8 cellular contexts compared by ENCODE assay signal in genomic region chr7:35035511-35035921, GRCh38. TPM values are rescaled to one million over a fixed set of nuclear protein-coding genes. Genes with fewer than 3 reads are reported as not detected.
DNase-seq lines count a peak whose midpoint lies in the region; ATAC-seq and TF ChIP-seq lines count a peak whose summit lies in the region.

No MANE protein-coding gene starts in this region.

- H3K4me1 ChIP-seq in fibroblast of lung (ENCODE audit: control insufficient read depth, extremely low read depth, insufficient read depth, low read length) = peaks cover 2% of the 10 kb centered on the region

- intact Hi-C loops in activated CD4-positive, alpha-beta T cell treated with anti-CD3 and anti-CD28 coated beads, Interleukin-2, amount 10 ng/mL, durations not matched to agents 24 days and 14 days (cut with micrococcal nuclease) = loop anchor here (5.0 to 10.0 kb wide), 3 partner anchors 61 to 1117 kb away; partner anchors contain the start of genes EEPD1 and SEPTIN7

- H3K27me3 ChIP-seq in fibroblast of lung (ENCODE audit: control insufficient read depth, insufficient read depth, low read length) = no peaks in the 10 kb centered on the region

- no peaks in the 10 kb centered on the region for H3K9me3 Mint-ChIP-seq in activated CD4-positive, alpha-beta T cell treated with anti-CD3 and anti-CD28 coated beads, Interleukin-2, amount 10 ng/mL, durations not matched to agents 24 days and 14 days
- no peaks in the 10 kb centered on the region for H3K9me3 Mint-ChIP-seq in progenitor cell of endocrine pancreas (ENCODE audit: low read depth)

- DNase-seq in DMS53 (lab: John Stamatoyannopoulos, UW) = peak; percentile 80
- DNase-seq in GM20000 (ENCODE audit: low spot score) = peak; percentile 63
- DNase-seq in NCI-H128 (lab: John Stamatoyannopoulos, UW; ENCODE audit: unreplicated experiment) = peak; percentile 24
- DNase-seq in activated CD4-positive, alpha-beta T cell treated with anti-CD3 and anti-CD28 coated beads, Interleukin-2, amount 10 ng/mL, durations not matched to agents 24 days and 14 days = peak; percentile 78
- peak; percentile 46 to 54 for DNase-seq in fibroblast of lung (ENCODE audit: low read depth in 2 of 2)
- DNase-seq in progenitor cell of endocrine pancreas (ENCODE audit: low spot score, unreplicated experiment) = no peak
- DNase-seq in SIG-M5 treated with dmso at 0.1 percent for 504 hours (lab: John Stamatoyannopoulos, UW; ENCODE audit: unreplicated experiment) = no peak

- H3K4me2 ChIP-seq in fibroblast of lung (ENCODE audit: extremely low read depth, insufficient read depth, low read length) = peak overlapping the region; percentile 90

- H3K9me3 ChIP-seq in fibroblast of lung (ENCODE audit: control insufficient read depth, insufficient read depth, low read depth, low read length) = no peaks in the 10 kb centered on the region

- no peak for ATAC-seq in GM21717 (IDR thresholded peaks at IDR 0.05; ENCODE audit: unreplicated experiment)

- no peak overlapping the region for H3K27ac ChIP-seq in fibroblast of lung (ENCODE audit: insufficient read depth, low read length)

- no peaks in the 10 kb centered on the region for H3K36me3 ChIP-seq in fibroblast of lung (ENCODE audit: control insufficient read depth, insufficient read depth, low read length)

- no peaks in the 10 kb centered on the region for H4K20me1 ChIP-seq in fibroblast of lung (ENCODE audit: control insufficient read depth, extremely low read depth, insufficient read depth, low read length)

- no peaks in the 10 kb centered on the region for H3K36me3 Mint-ChIP-seq in activated CD4-positive, alpha-beta T cell treated with anti-CD3 and anti-CD28 coated beads, Interleukin-2, amount 10 ng/mL, durations not matched to agents 24 days and 14 days (ENCODE audit: low read depth)
- no peaks in the 10 kb centered on the region for H3K36me3 Mint-ChIP-seq in progenitor cell of endocrine pancreas (ENCODE audit: insufficient read depth)

- H3K4me3 Mint-ChIP-seq in activated CD4-positive, alpha-beta T cell treated with anti-CD3 and anti-CD28 coated beads, Interleukin-2, amount 10 ng/mL, durations not matched to agents 24 days and 14 days = peak overlapping the region; percentile 98
- peak overlapping the region; percentile 98 for H3K4me3 Mint-ChIP-seq in progenitor cell of endocrine pancreas (ENCODE audit: low read depth)

- peak overlapping the region in 2 of 4 experiments; percentile 78 to 81 for H3K4me3 ChIP-seq in fibroblast of lung (replicated peaks in 1 of 4; ENCODE audit: control extremely low read depth in 1 of 4, insufficient read depth in 1 of 4, low read depth in 3 of 4, low read length in 4 of 4)

- H3K79me2 ChIP-seq in fibroblast of lung (ENCODE audit: control insufficient read depth, insufficient read depth, low read length) = peaks cover 8% of the 10 kb centered on the region

- peaks cover 18% of the 10 kb centered on the region for H3K27me3 Mint-ChIP-seq in activated CD4-positive, alpha-beta T cell treated with anti-CD3 and anti-CD28 coated beads, Interleukin-2, amount 10 ng/mL, durations not matched to agents 24 days and 14 days
- no peaks in the 10 kb centered on the region for H3K27me3 Mint-ChIP-seq in progenitor cell of endocrine pancreas

- H2AFZ ChIP-seq in fibroblast of lung (ENCODE audit: low read length) = no peak overlapping the region

- peak overlapping the region; percentile 96 for H3K27ac Mint-ChIP-seq in activated CD4-positive, alpha-beta T cell treated with anti-CD3 and anti-CD28 coated beads, Interleukin-2, amount 10 ng/mL, durations not matched to agents 24 days and 14 days
- H3K27ac Mint-ChIP-seq in progenitor cell of endocrine pancreas = no peak overlapping the region

- peak; percentile 27 for TF ChIP-seq CTCF in GM20000 (IDR thresholded peaks at IDR 0.05; ENCODE audit: extremely low read depth, missing control alignments)
- no peak for TF ChIP-seq CTCF in fibroblast of lung (conservative IDR thresholded peaks at IDR 0.05 in 1 of 2, IDR thresholded peaks at IDR 0.05 in 1 of 2; ENCODE audit: low read depth in 1 of 2, low read length in 2 of 2)
- TF ChIP-seq CTCF in progenitor cell of endocrine pancreas (IDR thresholded peaks at IDR 0.05; ENCODE audit: unreplicated experiment) = no peak

- no peak overlapping the region for H3K9ac ChIP-seq in fibroblast of lung (ENCODE audit: insufficient read depth, low read length)

- H3K4me1 Mint-ChIP-seq in activated CD4-positive, alpha-beta T cell treated with anti-CD3 and anti-CD28 coated beads, Interleukin-2, amount 10 ng/mL, durations not matched to agents 24 days and 14 days = peaks cover 24% of the 10 kb centered on the region
- peaks cover 31% of the 10 kb centered on the region for H3K4me1 Mint-ChIP-seq in progenitor cell of endocrine pancreas (ENCODE audit: low read depth)

RNA-seq across cellular contexts. Expression of gene DPY19L1, which starts 1.8 kb away (rescaled TPM):
- total RNA-seq in activated CD4-positive, alpha-beta T cell treated with anti-CD3 and anti-CD28 coated beads, Interleukin-2, amount 10 ng/mL, durations not matched to agents 24 days and 14 days = 11.1 and 14.5 TPM in 2 replicates
- 28.8 and 30.1 TPM in 2 replicates for total RNA-seq in fibroblast of lung
- 26.2 and 31.8 TPM in 2 replicates for polyA plus RNA-seq in fibroblast of lung
- 13.8 and 16.2 TPM in 2 replicates for polyA plus RNA-seq in fibroblast of lung (2012)
- 3.9 and 4.6 TPM in 2 replicates for polyA minus RNA-seq in fibroblast of lung (ENCODE audit: low replicate concordance)
- 31.6 and 34.0 TPM in 2 replicates for total RNA-seq in progenitor cell of endocrine pancreas

Comparison
In these comparisons a context has a peak if more than half of its experiments do, and no peak if none do; other contexts are left out.
1. DNase-seq: peak in DMS53 (single experiment), GM20000 (single experiment), NCI-H128 (single experiment), activated CD4-positive, alpha-beta T cell treated with anti-CD3 and anti-CD28 coated beads, Interleukin-2, amount 10 ng/mL, durations not matched to agents 24 days and 14 days (single experiment) and fibroblast of lung (2 of 2); none in progenitor cell of endocrine pancreas (single experiment) and SIG-M5 treated with dmso at 0.1 percent for 504 hours (single experiment).